18 cellular contexts compared by ENCODE assay signal in the genomic region with DNA sequence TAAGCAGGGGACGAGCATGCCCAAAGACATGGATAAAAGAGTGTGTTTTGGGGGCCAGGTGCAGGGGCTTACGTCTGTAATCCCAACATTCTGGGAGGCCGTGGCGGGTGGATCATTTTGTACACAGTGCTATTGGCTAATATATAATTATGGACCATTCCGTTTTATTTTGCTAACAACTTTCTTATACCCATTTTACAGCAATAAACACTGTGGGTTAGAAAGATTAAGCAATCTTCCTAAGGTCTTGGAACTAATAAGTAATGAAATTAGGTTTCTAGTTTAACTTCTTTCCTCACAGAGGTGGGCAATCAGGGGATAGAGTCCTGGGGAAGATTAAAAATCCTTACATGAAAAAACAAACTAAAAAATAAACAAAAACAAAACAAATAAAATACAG. TPM values are rescaled to one million over a fixed set of nuclear protein-coding genes. Genes with fewer than 3 reads are reported as not detected.
A peak's percentile ranks its signal among the peaks of the same experiment; 100 is the strongest.
DNase-seq lines count a peak whose midpoint lies in the region; ATAC-seq, FAIRE-seq and TF ChIP-seq lines count a peak whose summit lies in the region.
"Had no signal": no experiment of that assay in that cellular context is flagged by ENCODE, and none has a peak within 500 bp of the region (broad histone marks: within the 10 kb centered on the region; RNA-seq: fewer than 3 reads in every experiment).

No MANE protein-coding gene starts in this region.

- no peaks in the 10 kb centered on the region for H3K27me3 Mint-ChIP-seq in CD4-positive, alpha-beta T cell
- H3K27me3 Mint-ChIP-seq: CD4-positive, CD25-positive, alpha-beta regulatory T cell had no signal

- H3K36me3 Mint-ChIP-seq in CD4-positive, alpha-beta T cell (ENCODE audit: low read depth): peaks cover 37% of the 10 kb centered on the region

- H3K4me1 Mint-ChIP-seq in CD4-positive, alpha-beta T cell (ENCODE audit: low read depth): peaks cover 29% of the 10 kb centered on the region

- SMC1A ChIA-PET in GM12878 (lab: Charles Lee; ENCODE audit: uncharacterized antibody, unreplicated experiment): interaction anchor here (0.8 to 1.7 kb wide), 6 partner anchors 15 to 339 kb away, joined by 3 to 6 read pairs (median 4); no protein-coding TSS in a partner anchor

- H3K79me2 ChIP-seq in DND-41 (ENCODE audit: insufficient read depth, low read length): peaks cover 58% of the 10 kb centered on the region
- peaks cover 51% of the 10 kb centered on the region for H3K79me2 ChIP-seq in OCI-LY7 (ENCODE audit: insufficient read depth, low read depth, low read length)
- H3K79me2 ChIP-seq in GM12878 (ENCODE audit: control insufficient read depth, insufficient read depth, low read length): peaks cover 41% of the 10 kb centered on the region

- RAD21 ChIA-PET in GM12878 (lab: Charles Lee; ENCODE audit: unreplicated experiment): interaction anchor here (0.6 to 1.3 kb wide), 2 partner anchors 27 to 272 kb away, joined by 3 read pairs; no protein-coding TSS in a partner anchor

- TF ChIP-seq CTCF in CD4-positive, alpha-beta T cell (IDR thresholded peaks at IDR 0.05): no peak
- no peak for TF ChIP-seq CTCF in DND-41 (IDR thresholded peaks at IDR 0.05; ENCODE audit: borderline replicate concordance, extremely low read depth, low read length, poor library complexity, severe bottlenecking)
- TF ChIP-seq CTCF in OCI-LY7 (conservative IDR thresholded peaks at IDR 0.05; ENCODE audit: low read length): no peak
- TF ChIP-seq CTCF in GM12878 (IDR thresholded peaks at IDR 0.05 in 2 of 3, conservative IDR thresholded peaks at IDR 0.05 in 1 of 3; ENCODE audit: control insufficient read depth in 2 of 3, extremely low read depth in 1 of 3, insufficient read depth in 1 of 3, low read depth in 3 of 3, low read length in 3 of 3): no peak

- DNase-seq in CD4-positive, alpha-beta T cell: no peak
- DNase-seq in DND-41 (no peak), OCI-LY7 (ENCODE audit: low spot score) (no peak), GM12878 (ENCODE audit: low read depth, low spot score) (no peak), mesenteric fat pad (ENCODE audit: low spot score) (no peak), NCI-H510A (lab: John Stamatoyannopoulos, UW) (no peak)
- DNase-seq in activated CD4-positive, alpha-beta T cell treated with anti-CD3 and anti-CD28 coated beads, Interleukin-2, amount 50 U/mL, for 48 hours: no peak
- DNase-seq: ACHN; BE2C; C1 segment of cervical spinal cord; Caco-2; CD4-positive, CD25-positive, alpha-beta regulatory T cell; GF-D8; GM23248 had no signal

- H2AFZ ChIP-seq in DND-41 (ENCODE audit: low read depth, low read length) (no peak overlapping the region), OCI-LY7 (ENCODE audit: low read length) (no peak overlapping the region), GM12878 (ENCODE audit: control insufficient read depth, low read depth, low read length) (no peak overlapping the region)
- H2AFZ ChIP-seq: GM23248 had no signal

- POLR2A ChIA-PET in CD4-positive, alpha-beta T cell (lab: Charles Lee): no interaction called here
- POLR2A ChIA-PET in OCI-LY7 (lab: Charles Lee) (interaction anchor here (1.2 kb wide), 1 partner anchor 27 kb away, joined by 3 read pairs; no protein-coding TSS in a partner anchor), GM12878 (lab: Charles Lee) (no interaction called here)

- H3K4me3 ChIP-seq in DND-41 (ENCODE audit: low read depth in 1 of 2, low read length in 2 of 2): no peak overlapping the region
- H3K4me3 ChIP-seq in OCI-LY7 (ENCODE audit: low read depth, low read length, poor library complexity, severe bottlenecking): no peak overlapping the region
- H3K4me3 ChIP-seq in GM12878: 0 out of 2 replicates have a peak overlapping the region, but pooled peaks have one; percentile 45
- H3K4me3 ChIP-seq: GM23248, HAP-1 had no signal

- BruUV-seq in OCI-LY7 (replicated peaks; lab: Mats Ljungman, UMichigan) (no TSS peak), GM12878 (replicated peaks; lab: Mats Ljungman, UMichigan) (no TSS peak)

- H3K4me3 Mint-ChIP-seq in CD4-positive, alpha-beta T cell: peak overlapping the region; percentile 4

- H3K27me3 ChIP-seq in CD4-positive, alpha-beta T cell (ENCODE audit: control insufficient read depth, insufficient read depth, low read length): no peaks in the 10 kb centered on the region
- no peaks in the 10 kb centered on the region for H3K27me3 ChIP-seq in DND-41 (ENCODE audit: insufficient read depth, low read length, poor library complexity)
- H3K27me3 ChIP-seq in GM12878 (replicated peaks in 1 of 2; ENCODE audit: control insufficient read depth in 2 of 2, insufficient read depth in 2 of 2, low read length in 1 of 2): no peaks in the 10 kb centered on the region
- H3K27me3 ChIP-seq: BE2C had no signal

- H3K27ac ChIP-seq in CD4-positive, alpha-beta T cell (ENCODE audit: low read depth, low read length): no peak overlapping the region
- H3K27ac ChIP-seq in DND-41 (ENCODE audit: low read length) (no peak overlapping the region), OCI-LY7 (ENCODE audit: low read depth, low read length, poor library complexity, severe bottlenecking) (no peak overlapping the region), GM12878 (ENCODE audit: control insufficient read depth, insufficient read depth) (no peak overlapping the region)
- H3K27ac ChIP-seq: GM23248 had no signal

- TF ChIP-seq POLR2A in GM12878 (IDR thresholded peaks at IDR 0.05; ENCODE audit: low read depth, low read length): no peak

- WGBS in GM12878 (ENCODE audit: insufficient coverage, insufficient replicate concordance, low lambda C conversion rate, missing lambda C conversion rate): 97% methylated on average over 5 of the region's 5 CpGs

- FAIRE-seq in GM12878 (lab: Jason Lieb, UNC): no peak
- FAIRE-seq: A204.1, D721Med had no signal

- intact Hi-C loops in CD4-positive, alpha-beta T cell (cut with DNase I, micrococcal nuclease): loop anchor here in 1 of 2 experiments (5.0 kb wide), 2 partner anchors 149 to 369 kb away; a partner anchor contains a TSS
- intact Hi-C loops in OCI-LY7 (cut with micrococcal nuclease; ENCODE audit: unreplicated experiment): no loop called here
- intact Hi-C loops in GM12878 (cut with micrococcal nuclease; ENCODE audit: unreplicated experiment): loop anchor here (5.0 kb wide), 1 partner anchor 39 kb away; no protein-coding TSS in a partner anchor

- no peaks in the 10 kb centered on the region for H3K9me2 ChIP-seq in OCI-LY7 (ENCODE audit: insufficient read depth, low read length)

- H3K4me2 ChIP-seq in DND-41 (ENCODE audit: insufficient read depth, low read length) (peak overlapping the region; percentile 38), OCI-LY7 (ENCODE audit: low read length) (peak overlapping the region; percentile 89; the same call in 1 of the 2 replicates), GM12878 (ENCODE audit: control insufficient read depth, insufficient read depth) (no peak overlapping the region; the same call in 1 of the 2 replicates)

- peaks cover 41% of the 10 kb centered on the region for H3K4me1 ChIP-seq in DND-41 (ENCODE audit: insufficient read depth, low read length)
- H3K4me1 ChIP-seq in OCI-LY7 (ENCODE audit: insufficient read depth, low read length, poor library complexity, severe bottlenecking): peaks cover 22% of the 10 kb centered on the region
- H3K4me1 ChIP-seq in GM12878 (ENCODE audit: control insufficient read depth, insufficient read depth, low read length): peaks cover 6% of the 10 kb centered on the region; the same call in 1 of the 2 replicates
- H3K4me1 ChIP-seq: BE2C, Caco-2 had no signal

- H3K9me3 Mint-ChIP-seq in CD4-positive, alpha-beta T cell: no peaks in the 10 kb centered on the region
- H3K9me3 Mint-ChIP-seq: CD4-positive, CD25-positive, alpha-beta regulatory T cell had no signal

- TF ChIP-seq EP300 in GM12878 (IDR thresholded peaks at IDR 0.05; ENCODE audit: borderline replicate concordance in 1 of 2, control insufficient read depth in 1 of 2, low read depth in 2 of 2, low read length in 2 of 2): no peak

- H3K9me3 ChIP-seq in CD4-positive, alpha-beta T cell (ENCODE audit: control insufficient read depth, low read length): no peaks in the 10 kb centered on the region
- no peaks in the 10 kb centered on the region for H3K9me3 ChIP-seq in DND-41 (ENCODE audit: insufficient read depth, low read length, severe bottlenecking)
- H3K9me3 ChIP-seq in OCI-LY7 (ENCODE audit: low read length): no peaks in the 10 kb centered on the region
- H3K9me3 ChIP-seq in GM12878 (replicated peaks; ENCODE audit: control insufficient read depth, insufficient read depth, low read length): no peaks in the 10 kb centered on the region; the same call in 1 of the 3 replicates
- H3K9me3 ChIP-seq: BE2C, Caco-2, HAP-1 had no signal

- ATAC-seq in CD4-positive, alpha-beta T cell (ENCODE audit: poor library complexity): no peak
- no peak for ATAC-seq in DND-41 (ENCODE audit: insufficient read depth, low read depth)
- no peak for ATAC-seq in GM12878
- ATAC-seq in GM21619 (IDR thresholded peaks at IDR 0.05; ENCODE audit: unreplicated experiment): no peak

- H3K27ac Mint-ChIP-seq in CD4-positive, alpha-beta T cell: no peak overlapping the region

- H3K36me3 ChIP-seq in DND-41 (ENCODE audit: insufficient read depth, low read length): peaks cover 36% of the 10 kb centered on the region
- H3K36me3 ChIP-seq in OCI-LY7 (ENCODE audit: insufficient read depth, low read length): peaks cover 54% of the 10 kb centered on the region
- H3K36me3 ChIP-seq in GM12878 (ENCODE audit: control insufficient read depth in 2 of 2, insufficient read depth in 2 of 2, low read length in 1 of 2): peaks cover 0 to 2% of the 10 kb centered on the region in 2 experiments; a peak in 1 of 4 replicates

- in situ Hi-C loops in GM12878 (cut with MboI): no loop called here

- CTCF ChIA-PET in CD4-positive, alpha-beta T cell (lab: Charles Lee): interaction anchor here (2.7 kb wide), 1 partner anchor 225 kb away, joined by 6 read pairs; no protein-coding TSS in a partner anchor
- CTCF ChIA-PET in OCI-LY7 (lab: Charles Lee; ENCODE audit: unreplicated experiment) (no interaction called here), GM12878 (lab: Yijun Ruan, JAX) (interaction anchor here (1.0 to 4.1 kb wide), 2 partner anchors 9 to 23 kb away, joined by 3 to 18 read pairs; no protein-coding TSS in a partner anchor)

- TF ChIP-seq RAD21 in GM12878 (IDR thresholded peaks at IDR 0.05; ENCODE audit: insufficient read depth, low read depth, low read length): no peak

- H3K9ac ChIP-seq in DND-41 (ENCODE audit: low read depth, low read length) (no peak overlapping the region), GM12878 (ENCODE audit: control insufficient read depth, insufficient read depth, low read length) (no peak overlapping the region)
- H3K9ac ChIP-seq: GM23248 had no signal

- peaks cover 9% of the 10 kb centered on the region; the same call in 1 of the 2 replicates for H4K20me1 ChIP-seq in DND-41 (ENCODE audit: insufficient read depth, low read length)
- peaks cover 10% of the 10 kb centered on the region for H4K20me1 ChIP-seq in OCI-LY7 (ENCODE audit: insufficient read depth, low read length)
- H4K20me1 ChIP-seq in GM12878 (ENCODE audit: control insufficient read depth, insufficient read depth): no peaks in the 10 kb centered on the region

RNA-seq across cellular contexts. Expression of a gene that starts 3.4 kb away (rescaled TPM):
- total RNA-seq in CD4-positive, alpha-beta T cell: 1 to 10 TPM; 6.3 to 6.6 TPM
- 70.3 and 81.7 TPM in 2 replicates for total RNA-seq in OCI-LY7 (2014; rRNA removed; shearing (Covaris generic))
- 81.3 and 84.5 TPM in 2 replicates for total RNA-seq in OCI-LY7 (2022)
- 8.6 and 9.7 TPM in 2 replicates for total RNA-seq in GM12878 (2013; cell fraction: nucleolus; rRNA removed)
- 61.5 and 71.9 TPM in 2 replicates for total RNA-seq in GM12878 (2014; rRNA removed)
- 78.9 and 86.1 TPM in 2 replicates for total RNA-seq in GM12878 (2014; rRNA removed; fragmentation: Illumina TruSeq; extraction: Trizol)
- 59.1 and 65.2 TPM in 2 replicates for total RNA-seq in GM12878 (2021)
- polyA plus RNA-seq in GM12878 (2011; ENCODE audit: low read depth): 25.1 TPM
- 57.0 and 91.2 TPM in 2 replicates for polyA plus RNA-seq in GM12878 (2011; rRNA removed)
- polyA plus RNA-seq in GM12878 (2011; cell fraction: cytosol; rRNA removed): 26.8 and 36.3 TPM in 2 replicates
- polyA plus RNA-seq in GM12878 (2011; cell fraction: nucleus; rRNA removed): 21.6 and 23.1 TPM in 2 replicates
- 52.8 and 53.0 TPM in 2 replicates for polyA plus RNA-seq in GM12878 (2012)
- polyA plus RNA-seq in GM12878 (2014; fragmentation: Illumina TruSeq; extraction: Trizol): 87.6 and 115 TPM in 2 replicates
- 100 to 1,000 TPM; 168 to 215 TPM for polyA plus RNA-seq in GM12878 (2014; fragmentation: Nextera tagmentation; extraction: Ambion mirVana)
- 92.7 and 96.9 TPM in 2 replicates for polyA plus RNA-seq in GM12878 (2014; rRNA removed)
- 100 to 1,000 TPM; 108 to 112 TPM for polyA plus RNA-seq in GM12878 (2016; fragmentation: Nextera tagmentation; extraction: Ambion mirVana)
- polyA minus RNA-seq in GM12878 (2011; rRNA and poly(A)+ RNA removed): 5.9 and 10.8 TPM in 2 replicates
- 8.7 and 10.1 TPM in 2 replicates for polyA minus RNA-seq in GM12878 (2011; cell fraction: cytosol; rRNA and poly(A)+ RNA removed)
- 9.2 and 13.8 TPM in 2 replicates for polyA minus RNA-seq in GM12878 (2011; cell fraction: nucleus; rRNA and poly(A)+ RNA removed)
- total RNA-seq in mesenteric fat pad: 165 TPM

RNA-seq across cellular contexts. Expression of a gene that starts 22.7 kb away (rescaled TPM):
- total RNA-seq in CD4-positive, alpha-beta T cell: 10 to 100 TPM; 11.6 to 12.6 TPM
- 8.4 and 9.5 TPM in 2 replicates for total RNA-seq in OCI-LY7 (2014; rRNA removed; shearing (Covaris generic))
- total RNA-seq in OCI-LY7 (2022) (10.3 and 11.9 TPM in 2 replicates), GM12878 (2014; rRNA removed) (8.8 and 9.3 TPM in 2 replicates), GM12878 (2014; rRNA removed; fragmentation: Illumina TruSeq; extraction: Trizol) (8.4 and 9.0 TPM in 2 replicates), GM12878 (2021) (13.7 and 14.6 TPM in 2 replicates), mesenteric fat pad (41.8 TPM)
- 71.2 and 81.8 TPM in 2 replicates for total RNA-seq in GM12878 (2013; cell fraction: nucleolus; rRNA removed)
- 3.5 TPM for polyA plus RNA-seq in GM12878 (2011; ENCODE audit: low read depth)
- polyA plus RNA-seq in GM12878 (2011; rRNA removed) (12.0 and 13.8 TPM in 2 replicates), GM12878 (2014; fragmentation: Illumina TruSeq; extraction: Trizol) (10.7 and 11.5 TPM in 2 replicates), GM12878 (2014; fragmentation: Nextera tagmentation; extraction: Ambion mirVana) (1 to 10 TPM; 1.8 to 2.2 TPM), GM12878 (2014; rRNA removed) (11.3 and 11.6 TPM in 2 replicates), GM12878 (2016; fragmentation: Nextera tagmentation; extraction: Ambion mirVana) (1 to 10 TPM; 6.4 to 8.4 TPM)
- 8.8 and 10.8 TPM in 2 replicates for polyA plus RNA-seq in GM12878 (2011; cell fraction: cytosol; rRNA removed)
- polyA plus RNA-seq in GM12878 (2011; cell fraction: nucleus; rRNA removed): 27.2 and 31.4 TPM in 2 replicates
- 4.8 and 5.5 TPM in 2 replicates for polyA plus RNA-seq in GM12878 (2012)
- 13.2 and 20.8 TPM in 2 replicates for polyA minus RNA-seq in GM12878 (2011; rRNA and poly(A)+ RNA removed)
- polyA minus RNA-seq in GM12878 (2011; cell fraction: cytosol; rRNA and poly(A)+ RNA removed): 4.9 and 6.3 TPM in 2 replicates
- 17.0 and 23.8 TPM in 2 replicates for polyA minus RNA-seq in GM12878 (2011; cell fraction: nucleus; rRNA and poly(A)+ RNA removed)
